ENCODE assay signal across 21 cellular contexts in genomic region chr12:51675062-51675803, GRCh38.
"Had no signal": no experiment of that assay in that cellular context is flagged by ENCODE, and none has a peak within 500 bp of the region (broad histone marks: within the 10 kb centered on the region; RNA-seq: fewer than 3 reads in every experiment).

No MANE protein-coding gene starts in this region.

- H3K27ac Mint-ChIP-seq: activated naive CD8-positive, alpha-beta T cell treated with anti-CD3 and anti-CD28 coated beads, Interleukin-2, amount 50 U/mL, for 24 hours; immature natural killer cell; naive B cell; neural progenitor cell had no signal

- H3K27ac ChIP-seq: gastrocnemius medialis, heart left ventricle, neural progenitor cell, ovary, sigmoid colon, stomach, testis, upper lobe of right lung had no signal

- H3K4me3 Mint-ChIP-seq: activated naive CD8-positive, alpha-beta T cell treated with anti-CD3 and anti-CD28 coated beads, Interleukin-2, amount 50 U/mL, for 24 hours; immature natural killer cell; naive B cell; neural progenitor cell had no signal

- H3K27me3 Mint-ChIP-seq: activated naive CD8-positive, alpha-beta T cell treated with anti-CD3 and anti-CD28 coated beads, Interleukin-2, amount 50 U/mL, for 24 hours had no signal

- H3K36me3 Mint-ChIP-seq: immature natural killer cell, naive B cell, neural progenitor cell had no signal

- H3K27me3 ChIP-seq: gastrocnemius medialis, heart left ventricle, neural progenitor cell, ovary, sigmoid colon, stomach, testis had no signal

- H3K9me3 Mint-ChIP-seq: activated naive CD8-positive, alpha-beta T cell treated with anti-CD3 and anti-CD28 coated beads, Interleukin-2, amount 50 U/mL, for 24 hours; immature natural killer cell; naive B cell; neural progenitor cell had no signal

- FAIRE-seq: astrocyte, bronchial epithelial cell had no signal

- H2AFZ ChIP-seq: neural progenitor cell had no signal

- H3K4me3 ChIP-seq: gastrocnemius medialis, heart left ventricle, neural progenitor cell, ovary, sigmoid colon, stomach, testis, upper lobe of right lung had no signal

- H3K4me2 ChIP-seq: neural progenitor cell had no signal

- H3K4me1 Mint-ChIP-seq: activated naive CD8-positive, alpha-beta T cell treated with anti-CD3 and anti-CD28 coated beads, Interleukin-2, amount 50 U/mL, for 24 hours; immature natural killer cell; naive B cell had no signal

- DNase-seq: activated CD4-positive, alpha-beta T cell treated with anti-CD3 and anti-CD28 coated beads for 1 hour; activated CD4-positive, alpha-beta T cell treated with anti-CD3 and anti-CD28 coated beads, Interleukin-2, amount 50 U/mL, for 4 hours; activated naive CD4-positive, alpha-beta T cell; activated naive CD8-positive, alpha-beta T cell treated with anti-CD3 and anti-CD28 coated beads, Interleukin-2, amount 50 U/mL, for 24 hours; activated T-cell treated with anti-CD3 and anti-CD28 coated beads for 4 hours; dermis blood vessel endothelial cell; erythroblast; gastrocnemius medialis; heart left ventricle; immature natural killer cell; midbrain; naive B cell; ovary; sigmoid colon; stimulated activated CD4-positive, alpha-beta T cell treated with anti-CD3 and anti-CD28 coated beads, Interleukin-1b, Interleukin-23, amount 100 ng/mL, for 48 hours; stomach; testis; upper lobe of right lung had no signal

- H3K36me3 ChIP-seq: gastrocnemius medialis, heart left ventricle, neural progenitor cell, ovary, sigmoid colon, stomach, upper lobe of right lung had no signal

- H3K4me1 ChIP-seq: gastrocnemius medialis, heart left ventricle, neural progenitor cell, sigmoid colon, testis, upper lobe of right lung had no signal

- ATAC-seq: activated naive CD8-positive, alpha-beta T cell treated with anti-CD3 and anti-CD28 coated beads, Interleukin-2, amount 50 U/mL, for 24 hours; gastrocnemius medialis; heart left ventricle; upper lobe of right lung had no signal
